Comparison of ENCODE assay signal across 1 cellular context in the genomic region with DNA sequence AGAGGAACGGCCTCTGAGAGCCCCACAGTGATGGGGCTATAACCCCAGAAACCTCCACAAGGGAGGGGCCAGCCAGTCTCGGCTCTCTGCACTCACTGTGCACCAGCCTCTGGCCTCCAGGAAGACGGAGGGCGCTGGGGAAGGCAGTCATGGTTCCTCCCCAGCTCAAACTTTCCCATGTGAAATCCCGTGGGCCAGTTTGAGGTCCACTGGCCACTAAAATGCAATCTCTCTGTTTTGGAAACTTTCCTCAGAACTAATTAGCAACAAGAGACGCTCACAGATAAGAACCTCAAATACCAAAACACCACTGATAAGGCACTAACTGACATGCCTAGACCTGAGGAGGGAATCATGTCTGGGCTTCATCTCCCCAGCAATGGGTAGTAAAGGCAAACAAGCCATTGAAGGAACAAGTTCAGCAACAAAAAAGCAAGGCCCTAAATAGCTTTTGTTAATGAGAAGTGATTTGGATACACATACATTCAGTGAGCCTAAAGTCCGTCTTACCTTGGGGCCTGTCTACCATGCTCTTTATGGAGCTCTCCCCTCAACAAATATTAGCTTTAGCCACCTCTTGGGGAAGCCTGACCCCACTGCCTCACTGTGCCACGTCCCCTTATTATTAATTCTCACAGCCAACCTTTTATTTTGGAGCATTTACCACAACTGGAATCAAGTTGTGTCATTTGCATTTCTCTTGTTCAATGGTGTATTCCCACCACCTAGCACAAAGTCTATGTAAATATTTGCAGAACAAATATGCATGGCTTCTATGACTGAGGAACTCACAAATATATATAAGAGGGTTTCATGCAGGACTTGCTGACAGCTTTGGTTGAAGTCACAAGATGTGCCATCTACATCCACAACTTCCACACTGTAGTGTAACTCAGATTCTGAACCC.
A peak's percentile ranks its signal among the peaks of the same experiment; 100 is the strongest.
TF ChIP-seq lines count a peak whose summit lies in the region.

No MANE protein-coding gene starts in this region.

TF ChIP-seq in HepG2, 621 proteins besides CTCF, POLR2A, EP300 and RAD21 (continued from another document):
- TF ChIP-seq EHMT2 (IDR thresholded peaks at IDR 0.05; ENCODE audit: borderline replicate concordance, low read depth, low read length) = peak; percentile 20; the same call in 1 of the 2 replicates
- TF ChIP-seq KAT8 (CRISPR knock-in tag; IDR thresholded peaks at IDR 0.05) = peak; percentile 61
- TF ChIP-seq, protein P1, sequence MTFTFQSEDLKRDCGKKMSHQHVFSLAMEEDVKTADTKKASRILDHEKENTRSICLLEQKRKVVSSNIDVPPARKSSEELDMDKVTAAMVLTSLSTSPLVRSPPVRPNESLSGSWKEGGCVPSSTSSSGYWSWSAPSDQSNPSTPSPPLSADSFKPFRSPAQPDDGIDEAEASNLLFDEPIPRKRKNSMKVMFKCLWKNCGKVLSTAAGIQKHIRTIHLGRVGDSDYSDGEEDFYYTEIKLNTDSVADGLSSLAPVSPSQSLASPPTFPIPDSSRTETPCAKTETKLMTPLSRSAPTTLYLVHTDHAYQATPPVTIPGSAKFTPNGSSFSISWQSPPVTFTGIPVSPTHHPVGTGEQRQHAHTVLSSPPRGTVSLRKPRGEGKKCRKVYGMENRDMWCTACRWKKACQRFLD (CRISPR knock-in tag; IDR thresholded peaks at IDR 0.05; ENCODE audit: borderline replicate concordance) = no peak
- TF ChIP-seq SPEN (CRISPR knock-in tag; IDR thresholded peaks at IDR 0.05; ENCODE audit: low read depth) = peak; percentile 26; the same call in 1 of the 2 replicates
- no peak for TF ChIP-seq ZNF337 (CRISPR knock-in tag; IDR thresholded peaks at IDR 0.05; ENCODE audit: borderline replicate concordance, low read depth)
- peak; percentile 66; the same call in 1 of the 2 replicates for TF ChIP-seq RCOR2 (CRISPR knock-in tag; IDR thresholded peaks at IDR 0.05)
- TF ChIP-seq PRMT3 (CRISPR knock-in tag; IDR thresholded peaks at IDR 0.05; ENCODE audit: borderline replicate concordance, low read depth) = no peak
- TF ChIP-seq ZNF17 (CRISPR knock-in tag; IDR thresholded peaks at IDR 0.05) = no peak
- TF ChIP-seq, protein P2, sequence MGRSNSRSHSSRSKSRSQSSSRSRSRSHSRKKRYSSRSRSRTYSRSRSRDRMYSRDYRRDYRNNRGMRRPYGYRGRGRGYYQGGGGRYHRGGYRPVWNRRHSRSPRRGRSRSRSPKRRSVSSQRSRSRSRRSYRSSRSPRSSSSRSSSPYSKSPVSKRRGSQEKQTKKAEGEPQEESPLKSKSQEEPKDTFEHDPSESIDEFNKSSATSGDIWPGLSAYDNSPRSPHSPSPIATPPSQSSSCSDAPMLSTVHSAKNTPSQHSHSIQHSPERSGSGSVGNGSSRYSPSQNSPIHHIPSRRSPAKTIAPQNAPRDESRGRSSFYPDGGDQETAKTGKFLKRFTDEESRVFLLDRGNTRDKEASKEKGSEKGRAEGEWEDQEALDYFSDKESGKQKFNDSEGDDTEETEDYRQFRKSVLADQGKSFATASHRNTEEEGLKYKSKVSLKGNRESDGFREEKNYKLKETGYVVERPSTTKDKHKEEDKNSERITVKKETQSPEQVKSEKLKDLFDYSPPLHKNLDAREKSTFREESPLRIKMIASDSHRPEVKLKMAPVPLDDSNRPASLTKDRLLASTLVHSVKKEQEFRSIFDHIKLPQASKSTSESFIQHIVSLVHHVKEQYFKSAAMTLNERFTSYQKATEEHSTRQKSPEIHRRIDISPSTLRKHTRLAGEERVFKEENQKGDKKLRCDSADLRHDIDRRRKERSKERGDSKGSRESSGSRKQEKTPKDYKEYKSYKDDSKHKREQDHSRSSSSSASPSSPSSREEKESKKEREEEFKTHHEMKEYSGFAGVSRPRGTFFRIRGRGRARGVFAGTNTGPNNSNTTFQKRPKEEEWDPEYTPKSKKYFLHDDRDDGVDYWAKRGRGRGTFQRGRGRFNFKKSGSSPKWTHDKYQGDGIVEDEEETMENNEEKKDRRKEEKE (IDR thresholded peaks at IDR 0.05) = no peak
- 0 out of 3 replicates have a peak, but pooled peaks have one; percentile 10 for TF ChIP-seq MXI1 (IDR thresholded peaks at IDR 0.05; ENCODE audit: borderline replicate concordance, low read depth, low read length)
- no peak for TF ChIP-seq SMAD9 (CRISPR knock-in tag; IDR thresholded peaks at IDR 0.05)
- peak; percentile 67 for TF ChIP-seq HNF4G (IDR thresholded peaks at IDR 0.05; ENCODE audit: borderline replicate concordance, low read depth, low read length)
- TF ChIP-seq HNF4G (CRISPR knock-in tag; IDR thresholded peaks at IDR 0.05; ENCODE audit: borderline replicate concordance, low read depth) = no peak
TF ChIP-seq in HepG2: peak in this region for 137.
